Comparison of ENCODE assay signal across 14 cellular contexts in genomic region chr11:134236834-134237556, GRCh38. TPM values are rescaled to one million over a fixed set of nuclear protein-coding genes. Genes with fewer than 3 reads are reported as not detected.
DNase-seq lines count a peak whose midpoint lies in the region; ATAC-seq and TF ChIP-seq lines count a peak whose summit lies in the region.
"Had no signal": no experiment of that assay in that cellular context is flagged by ENCODE, and none has a peak within 500 bp of the region (broad histone marks: within the 10 kb centered on the region; RNA-seq: fewer than 3 reads in every experiment).

No MANE protein-coding gene starts in this region.

- peaks cover 33 to 61% of the 10 kb centered on the region in 2 donors for H3K36me3 Mint-ChIP-seq in CD4-positive, alpha-beta memory T cell
- H3K36me3 Mint-ChIP-seq in effector memory CD8-positive, alpha-beta T cell (ENCODE audit: insufficient read depth), result peaks cover 37% of the 10 kb centered on the region

- no peaks in the 10 kb centered on the region for H4K20me1 ChIP-seq in SK-N-SH (ENCODE audit: insufficient read depth)

- H3F3A ChIP-seq in SK-N-SH (replicated peaks; ENCODE audit: insufficient read depth), result peaks cover 17% of the 10 kb centered on the region

- H3K79me2 ChIP-seq in SK-N-SH (ENCODE audit: insufficient read depth), result peaks cover 39% of the 10 kb centered on the region

- H3K4me3 ChIP-seq in CD4-positive, alpha-beta memory T cell (ENCODE audit: low read length in 2 of 2), result no peak overlapping the region
- peak overlapping the region in 1 of 2 experiments; percentile 30; a peak in 2 of 4 replicates for H3K4me3 ChIP-seq in SK-N-SH (ENCODE audit: low read depth in 2 of 2, low read length in 1 of 2)
- H3K4me3 ChIP-seq: tibial nerve had no signal

- H3K4me1 Mint-ChIP-seq in CD4-positive, alpha-beta memory T cell, result peaks cover 5 to 10% (median 7%) of the 10 kb centered on the region in 4 donors
- peaks cover 12 to 16% of the 10 kb centered on the region in 2 donors for H3K4me1 Mint-ChIP-seq in effector memory CD8-positive, alpha-beta T cell (ENCODE audit: low read depth in 2 of 2)

- no peak for DNase-seq in CD4-positive, alpha-beta memory T cell
- DNase-seq in SK-N-SH (peak; percentile 49), NK-92 (lab: John Stamatoyannopoulos, UW; ENCODE audit: unreplicated experiment) (no peak)
- DNase-seq in effector memory CD8-positive, alpha-beta T cell, result no peak
- DNase-seq in activated T-cell treated with anti-CD3 and anti-CD28 coated beads, Interleukin-2, amount 50 U/mL, for 1 hour, result no peak
- DNase-seq: DMS153; Kasumi-1; naive thymus-derived CD4-positive, alpha-beta T cell; NCI-H1417; SW 1271 had no signal

- TF ChIP-seq CTCF in SK-N-SH (IDR thresholded peaks at IDR 0.05), result no peak; the same call in 1 of the 2 replicates

- peak overlapping the region in 4 of 7 donors; percentile 48 to 92 (median 74) for H3K27ac Mint-ChIP-seq in CD4-positive, alpha-beta memory T cell
- H3K27ac Mint-ChIP-seq in effector memory CD8-positive, alpha-beta T cell, result peak overlapping the region; percentile 3 to 64

- H3K9me3 Mint-ChIP-seq in CD4-positive, alpha-beta memory T cell, result no peaks in the 10 kb centered on the region
- H3K9me3 Mint-ChIP-seq in effector memory CD8-positive, alpha-beta T cell, result no peaks in the 10 kb centered on the region
- H3K9me3 Mint-ChIP-seq: naive thymus-derived CD4-positive, alpha-beta T cell had no signal

- H3K9me3 ChIP-seq in CD4-positive, alpha-beta memory T cell (ENCODE audit: control insufficient read depth in 1 of 2, low read length in 2 of 2), result no peaks in the 10 kb centered on the region
- H3K9me3 ChIP-seq in SK-N-SH, result no peaks in the 10 kb centered on the region
- H3K9me3 ChIP-seq: tibial nerve had no signal

- no peaks in the 10 kb centered on the region for H3K27me3 ChIP-seq in CD4-positive, alpha-beta memory T cell (ENCODE audit: insufficient read depth, low read length)
- H3K27me3 ChIP-seq in SK-N-SH (ENCODE audit: insufficient read depth), result no peaks in the 10 kb centered on the region
- H3K27me3 ChIP-seq: tibial nerve had no signal

- peak overlapping the region; percentile 53; the same call in 1 of the 2 replicates for H3K9ac ChIP-seq in SK-N-SH

- peak overlapping the region; percentile 70 for H3K4me2 ChIP-seq in SK-N-SH

- H3K4me3 Mint-ChIP-seq in CD4-positive, alpha-beta memory T cell, result peak overlapping the region in 1 of 8 donors; percentile 26
- H3K4me3 Mint-ChIP-seq in effector memory CD8-positive, alpha-beta T cell, result no peak overlapping the region
- H3K4me3 Mint-ChIP-seq: naive thymus-derived CD4-positive, alpha-beta T cell had no signal

- TF ChIP-seq RAD21 in SK-N-SH (IDR thresholded peaks at IDR 0.05; ENCODE audit: low read length), result no peak

- H3K36me3 ChIP-seq in CD4-positive, alpha-beta memory T cell (ENCODE audit: insufficient read depth, low read length), result peaks cover 57% of the 10 kb centered on the region
- peaks cover 24 to 48% of the 10 kb centered on the region in 2 experiments for H3K36me3 ChIP-seq in SK-N-SH (replicated peaks in 1 of 2; ENCODE audit: control insufficient read depth in 1 of 2, insufficient read depth in 2 of 2, low read length in 1 of 2)

- peaks cover 7% of the 10 kb centered on the region for H3K4me1 ChIP-seq in CD4-positive, alpha-beta memory T cell (ENCODE audit: insufficient read depth, low read length)
- peaks cover 3 to 28% of the 10 kb centered on the region in 2 experiments; a peak in 3 of 4 replicates for H3K4me1 ChIP-seq in SK-N-SH (ENCODE audit: control insufficient read depth in 1 of 2, insufficient read depth in 2 of 2, low read depth in 1 of 2, low read length in 1 of 2)
- H3K4me1 ChIP-seq: tibial nerve had no signal

- CTCF ChIA-PET in CD4-positive, alpha-beta memory T cell (lab: Charles Lee; ENCODE audit: partially characterized antibody), result no interaction called here
- CTCF ChIA-PET in SK-N-SH (lab: Yijun Ruan, JAX), result no interaction called here

- no peaks in the 10 kb centered on the region for H3K9me2 ChIP-seq in SK-N-SH

- intact Hi-C loops in CD4-positive, alpha-beta memory T cell (cut with micrococcal nuclease), result no loop called here

- H3K27me3 Mint-ChIP-seq in CD4-positive, alpha-beta memory T cell, result no peaks in the 10 kb centered on the region
- H3K27me3 Mint-ChIP-seq in effector memory CD8-positive, alpha-beta T cell, result no peaks in the 10 kb centered on the region
- H3K27me3 Mint-ChIP-seq: naive thymus-derived CD4-positive, alpha-beta T cell had no signal

- peak overlapping the region; percentile 2; the same call in 1 of the 2 replicates for H2AFZ ChIP-seq in SK-N-SH (ENCODE audit: low read depth)

- H3K27ac ChIP-seq in CD4-positive, alpha-beta memory T cell (ENCODE audit: low read depth, low read length), result no peak overlapping the region
- H3K27ac ChIP-seq in SK-N-SH (ENCODE audit: low read depth in 2 of 2, low read length in 1 of 2), result peak overlapping the region; percentile 31 to 83; a peak in 3 of 4 replicates
- H3K27ac ChIP-seq: tibial nerve had no signal

- 65% methylated on average over 7 of the region's 7 CpGs for WGBS in SK-N-SH (ENCODE audit: low lambda C conversion rate)

- ATAC-seq in effector memory CD8-positive, alpha-beta T cell (replicated peaks), result no peak
- no peak for ATAC-seq in HG02623 (IDR thresholded peaks at IDR 0.05; ENCODE audit: unreplicated experiment)
- ATAC-seq: naive thymus-derived CD4-positive, alpha-beta T cell had no signal

- no peak; a peak in 1 of 4 replicates for TF ChIP-seq EP300 in SK-N-SH (IDR thresholded peaks at IDR 0.05; ENCODE audit: borderline replicate concordance in 1 of 2, low read depth in 1 of 2, low read length in 1 of 2)

- POLR2A ChIA-PET in CD4-positive, alpha-beta memory T cell (lab: Charles Lee; ENCODE audit: partially characterized antibody), result no interaction called here
- POLR2A ChIA-PET in SK-N-SH (lab: Yijun Ruan, JAX), result no interaction called here

TF ChIP-seq in SK-N-SH, 30 proteins besides CTCF, POLR2A, EP300 and RAD21 (continues in another document):
- TF ChIP-seq MXI1 (IDR thresholded peaks at IDR 0.05; ENCODE audit: low read depth, low read length) (no peak), JUND (IDR thresholded peaks at IDR 0.05) (peak; percentile 75), RXRA (IDR thresholded peaks at IDR 0.05; ENCODE audit: borderline replicate concordance, low read depth) (no peak), SMC3 (IDR thresholded peaks at IDR 0.05; ENCODE audit: low read depth, low read length) (no peak), NFIC (IDR thresholded peaks at IDR 0.05; ENCODE audit: borderline replicate concordance) (no peak; the same call in 1 of the 2 replicates), GABPA (IDR thresholded peaks at IDR 0.05; ENCODE audit: low read depth) (no peak), POLR2AphosphoS5 (IDR thresholded peaks at IDR 0.05; ENCODE audit: low read depth, low read length) (no peak), YY1 (IDR thresholded peaks at IDR 0.05; ENCODE audit: low read depth) (no peak), ELF1 (IDR thresholded peaks at IDR 0.05) (no peak)
- TF ChIP-seq, protein P1, sequence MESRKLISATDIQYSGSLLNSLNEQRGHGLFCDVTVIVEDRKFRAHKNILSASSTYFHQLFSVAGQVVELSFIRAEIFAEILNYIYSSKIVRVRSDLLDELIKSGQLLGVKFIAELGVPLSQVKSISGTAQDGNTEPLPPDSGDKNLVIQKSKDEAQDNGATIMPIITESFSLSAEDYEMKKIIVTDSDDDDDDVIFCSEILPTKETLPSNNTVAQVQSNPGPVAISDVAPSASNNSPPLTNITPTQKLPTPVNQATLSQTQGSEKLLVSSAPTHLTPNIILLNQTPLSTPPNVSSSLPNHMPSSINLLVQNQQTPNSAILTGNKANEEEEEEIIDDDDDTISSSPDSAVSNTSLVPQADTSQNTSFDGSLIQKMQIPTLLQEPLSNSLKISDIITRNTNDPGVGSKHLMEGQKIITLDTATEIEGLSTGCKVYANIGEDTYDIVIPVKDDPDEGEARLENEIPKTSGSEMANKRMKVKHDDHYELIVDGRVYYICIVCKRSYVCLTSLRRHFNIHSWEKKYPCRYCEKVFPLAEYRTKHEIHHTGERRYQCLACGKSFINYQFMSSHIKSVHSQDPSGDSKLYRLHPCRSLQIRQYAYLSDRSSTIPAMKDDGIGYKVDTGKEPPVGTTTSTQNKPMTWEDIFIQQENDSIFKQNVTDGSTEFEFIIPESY (IDR thresholded peaks at IDR 0.05; ENCODE audit: borderline replicate concordance, low read depth), result no peak
- TF ChIP-seq, protein P2, sequence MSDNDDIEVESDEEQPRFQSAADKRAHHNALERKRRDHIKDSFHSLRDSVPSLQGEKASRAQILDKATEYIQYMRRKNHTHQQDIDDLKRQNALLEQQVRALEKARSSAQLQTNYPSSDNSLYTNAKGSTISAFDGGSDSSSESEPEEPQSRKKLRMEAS (IDR thresholded peaks at IDR 0.05; ENCODE audit: low read depth), result peak; percentile 68; the same call in 1 of the 2 replicates

RNA-seq across cellular contexts. Expression of gene VPS26B, which starts 12.5 kb away (rescaled TPM):
- total RNA-seq in CD4-positive, alpha-beta memory T cell, result 10 to 100 TPM; 72.2 to 76.6 TPM
- polyA plus RNA-seq in CD4-positive, alpha-beta memory T cell, result 10 to 100 TPM; 49.6 to 56.7 TPM
- 53.0 and 56.0 TPM in 2 replicates for polyA plus RNA-seq in SK-N-SH (2012; rRNA removed)
- 32.6 and 46.3 TPM in 2 replicates for polyA plus RNA-seq in SK-N-SH (2012; cell fraction: cytosol; rRNA removed)
- polyA plus RNA-seq in SK-N-SH (2012; cell fraction: nucleus; rRNA removed), result 100 and 128 TPM in 2 replicates

RNA-seq across cellular contexts. Expression of gene NCAPD3, which starts 13.2 kb away (rescaled TPM):
- total RNA-seq in CD4-positive, alpha-beta memory T cell, result 10 to 100 TPM; 39.9 to 41.8 TPM
- 10 to 100 TPM; 14.3 to 14.6 TPM for polyA plus RNA-seq in CD4-positive, alpha-beta memory T cell
- 19.5 and 22.0 TPM in 2 replicates for polyA plus RNA-seq in SK-N-SH (2012; rRNA removed)
- polyA plus RNA-seq in SK-N-SH (2012; cell fraction: cytosol; rRNA removed), result 13.2 and 17.6 TPM in 2 replicates
- 36.6 and 38.4 TPM in 2 replicates for polyA plus RNA-seq in SK-N-SH (2012; cell fraction: nucleus; rRNA removed)

RNA-seq across cellular contexts. Expression of gene THYN1, which starts 16.2 kb away (rescaled TPM):
- 10 to 100 TPM; 59.3 to 70.8 TPM for total RNA-seq in CD4-positive, alpha-beta memory T cell
- polyA plus RNA-seq in CD4-positive, alpha-beta memory T cell, result 100 to 1,000 TPM; 118 to 163 TPM
- 61.8 and 67.0 TPM in 2 replicates for polyA plus RNA-seq in SK-N-SH (2012; rRNA removed)
- polyA plus RNA-seq in SK-N-SH (2012; cell fraction: cytosol; rRNA removed), result 66.8 and 70.4 TPM in 2 replicates
- polyA plus RNA-seq in SK-N-SH (2012; cell fraction: nucleus; rRNA removed), result 53.2 and 70.4 TPM in 2 replicates

RNA-seq across cellular contexts. Expression of gene ACAD8, which starts 16.4 kb away (rescaled TPM):
- 10 to 100 TPM; 36.9 to 38.6 TPM for total RNA-seq in CD4-positive, alpha-beta memory T cell
- 10 to 100 TPM; 17.8 to 22.2 TPM for polyA plus RNA-seq in CD4-positive, alpha-beta memory T cell
- 29.8 and 39.8 TPM in 2 replicates for polyA plus RNA-seq in SK-N-SH (2012; rRNA removed)
- polyA plus RNA-seq in SK-N-SH (2012; cell fraction: cytosol; rRNA removed), result 20.8 and 23.6 TPM in 2 replicates
- polyA plus RNA-seq in SK-N-SH (2012; cell fraction: nucleus; rRNA removed), result 64.9 and 101 TPM in 2 replicates

RNA-seq across cellular contexts. Expression of gene GLB1L3, which starts 39.2 kb away (rescaled TPM):
- total RNA-seq in CD4-positive, alpha-beta memory T cell, result 1 to 10 TPM; 1.2 to 1.5 TPM
- polyA plus RNA-seq in CD4-positive, alpha-beta memory T cell, result 1 to 10 TPM; 2.8 to 4.9 TPM
- polyA plus RNA-seq in SK-N-SH (2012; rRNA removed), result 0.10 TPM in 1 of 2 replicates, not detected in the other
- 0.03 TPM in 1 of 2 replicates, not detected in the other for polyA plus RNA-seq in SK-N-SH (2012; cell fraction: cytosol; rRNA removed)
- polyA plus RNA-seq in SK-N-SH (2012; cell fraction: nucleus; rRNA removed), result 0.05 and 0.11 TPM in 2 replicates
- total RNA-seq: lung microvascular endothelial cell, RPMI7951, tibial nerve had no signal
